In genomic region chr7:41384418-41384817, GRCh38 we compare ENCODE assay signal across 16 cellular contexts.
DNase-seq lines count a peak whose midpoint lies in the region; ATAC-seq and TF ChIP-seq lines count a peak whose summit lies in the region.
"Had no signal": no experiment of that assay in that cellular context is flagged by ENCODE, and none has a peak within 500 bp of the region (broad histone marks: within the 10 kb centered on the region; RNA-seq: fewer than 3 reads in every experiment).

No MANE protein-coding gene starts in this region.

- H3K27ac ChIP-seq in VCaP (peak overlapping the region; percentile 28), foreskin keratinocyte (peak overlapping the region; percentile 13), smooth muscle cell (ENCODE audit: low read depth) (peak overlapping the region; percentile 39), OCI-LY7 (ENCODE audit: low read depth, low read length, poor library complexity, severe bottlenecking) (no peak overlapping the region)
- H3K27ac ChIP-seq: 22Rv1; A549; BLaER1 treated with 17β-estradiol and CSF1 and Interleukin-3, amounts not matched to agents 10 nM and 100 nM; C4-2B had no signal

- H3K9me3 ChIP-seq in smooth muscle cell (replicated peaks; ENCODE audit: low read depth), result no peaks in the 10 kb centered on the region
- H3K9me3 ChIP-seq in OCI-LY7 (ENCODE audit: low read length), result no peaks in the 10 kb centered on the region
- H3K9me3 ChIP-seq: A549; BLaER1 treated with 17β-estradiol and CSF1 and Interleukin-3, amounts not matched to agents 10 nM and 100 nM; Caco-2 had no signal

- H3K4me1 ChIP-seq in foreskin keratinocyte, result peaks cover 31% of the 10 kb centered on the region
- peaks cover 18% of the 10 kb centered on the region for H3K4me1 ChIP-seq in smooth muscle cell (ENCODE audit: low read depth)
- no peaks in the 10 kb centered on the region for H3K4me1 ChIP-seq in OCI-LY7 (ENCODE audit: insufficient read depth, low read length, poor library complexity, severe bottlenecking)
- H3K4me1 ChIP-seq: A549; BLaER1 treated with 17β-estradiol and CSF1 and Interleukin-3, amounts not matched to agents 10 nM and 100 nM; Caco-2 had no signal

- H3K36me3 ChIP-seq in smooth muscle cell (ENCODE audit: low read depth), result no peaks in the 10 kb centered on the region
- H3K36me3 ChIP-seq in OCI-LY7 (ENCODE audit: insufficient read depth, low read length), result no peaks in the 10 kb centered on the region
- H3K36me3 ChIP-seq: BLaER1 treated with 17β-estradiol and CSF1 and Interleukin-3, amounts not matched to agents 10 nM and 100 nM had no signal

- CTCF ChIA-PET in OCI-LY7 (lab: Charles Lee; ENCODE audit: unreplicated experiment), result no interaction called here

- H3K4me2 ChIP-seq in smooth muscle cell (peak overlapping the region; percentile 2), OCI-LY7 (ENCODE audit: low read length) (no peak overlapping the region)
- H3K4me2 ChIP-seq: A549; BLaER1 treated with 17β-estradiol and CSF1 and Interleukin-3, amounts not matched to agents 10 nM and 100 nM had no signal

- H3F3A ChIP-seq in smooth muscle cell (ENCODE audit: low read depth), result no peaks in the 10 kb centered on the region

- no peak for DNase-seq in foreskin keratinocyte
- no peak for DNase-seq in smooth muscle cell (lab: John Stamatoyannopoulos, UW; ENCODE audit: unreplicated experiment)
- DNase-seq in OCI-LY7 (ENCODE audit: low spot score), result no peak
- DNase-seq: AML-193; Caco-2; Calu3; CD4-positive, alpha-beta T cell; CD8-positive, alpha-beta T cell; DMS79 treated with DMSO at 0.1 percent for 48 hours; GF-D8 had no signal

- H3K9ac ChIP-seq in smooth muscle cell (ENCODE audit: low read depth), result no peak overlapping the region
- H3K9ac ChIP-seq: BLaER1 treated with 17β-estradiol and CSF1 and Interleukin-3, amounts not matched to agents 10 nM and 100 nM had no signal

- H2AFZ ChIP-seq in smooth muscle cell (ENCODE audit: low read depth) (no peak overlapping the region), OCI-LY7 (ENCODE audit: low read length) (no peak overlapping the region)

- POLR2A ChIA-PET in OCI-LY7 (lab: Charles Lee), result interaction anchor here (0.6 to 1.1 kb wide), 2 partner anchors 10 to 52 kb away, joined by 3 read pairs; no protein-coding TSS in a partner anchor

- intact Hi-C loops in OCI-LY7 (cut with micrococcal nuclease; ENCODE audit: unreplicated experiment), result no loop called here

- no TSS peak for BruUV-seq in OCI-LY7 (replicated peaks; lab: Mats Ljungman, UMichigan)

- H3K79me2 ChIP-seq in smooth muscle cell (ENCODE audit: low read depth) (no peaks in the 10 kb centered on the region), OCI-LY7 (ENCODE audit: insufficient read depth, low read depth, low read length) (no peaks in the 10 kb centered on the region)

- H4K20me1 ChIP-seq in smooth muscle cell (ENCODE audit: low read depth) (no peaks in the 10 kb centered on the region), OCI-LY7 (ENCODE audit: insufficient read depth, low read length) (no peaks in the 10 kb centered on the region)
- H4K20me1 ChIP-seq: BLaER1 treated with 17β-estradiol and CSF1 and Interleukin-3, amounts not matched to agents 10 nM and 100 nM had no signal

- no peak overlapping the region for H3K4me3 ChIP-seq in smooth muscle cell
- no peak overlapping the region for H3K4me3 ChIP-seq in OCI-LY7 (ENCODE audit: low read depth, low read length, poor library complexity, severe bottlenecking)
- H3K4me3 ChIP-seq: A549; BLaER1 treated with 17β-estradiol and CSF1 and Interleukin-3, amounts not matched to agents 10 nM and 100 nM had no signal

- H3K27me3 ChIP-seq in foreskin keratinocyte (no peaks in the 10 kb centered on the region), smooth muscle cell (ENCODE audit: low read depth) (no peaks in the 10 kb centered on the region)
- H3K27me3 ChIP-seq: BLaER1 treated with 17β-estradiol and CSF1 and Interleukin-3, amounts not matched to agents 10 nM and 100 nM had no signal

- 86% methylated on average over 12 of the region's 12 CpGs for WGBS in smooth muscle cell (ENCODE audit: low lambda C conversion rate)

- ATAC-seq in foreskin keratinocyte, result no peak
- ATAC-seq in HG02571 (IDR thresholded peaks at IDR 0.05; ENCODE audit: unreplicated experiment), result no peak
- ATAC-seq: A549; CD8-positive, alpha-beta T cell had no signal

- TF ChIP-seq CTCF in VCaP (conservative IDR thresholded peaks at IDR 0.05), result no peak
- TF ChIP-seq CTCF in foreskin keratinocyte (conservative IDR thresholded peaks at IDR 0.05), result no peak
- TF ChIP-seq CTCF in smooth muscle cell (IDR thresholded peaks at IDR 0.05; ENCODE audit: borderline replicate concordance, insufficient read depth, poor library complexity, severe bottlenecking), result no peak
- TF ChIP-seq CTCF in OCI-LY7 (conservative IDR thresholded peaks at IDR 0.05; ENCODE audit: low read length), result no peak

- H3K9me2 ChIP-seq in OCI-LY7 (ENCODE audit: insufficient read depth, low read length), result no peaks in the 10 kb centered on the region
